1 cellular context compared by ENCODE assay signal in the genomic region with DNA sequence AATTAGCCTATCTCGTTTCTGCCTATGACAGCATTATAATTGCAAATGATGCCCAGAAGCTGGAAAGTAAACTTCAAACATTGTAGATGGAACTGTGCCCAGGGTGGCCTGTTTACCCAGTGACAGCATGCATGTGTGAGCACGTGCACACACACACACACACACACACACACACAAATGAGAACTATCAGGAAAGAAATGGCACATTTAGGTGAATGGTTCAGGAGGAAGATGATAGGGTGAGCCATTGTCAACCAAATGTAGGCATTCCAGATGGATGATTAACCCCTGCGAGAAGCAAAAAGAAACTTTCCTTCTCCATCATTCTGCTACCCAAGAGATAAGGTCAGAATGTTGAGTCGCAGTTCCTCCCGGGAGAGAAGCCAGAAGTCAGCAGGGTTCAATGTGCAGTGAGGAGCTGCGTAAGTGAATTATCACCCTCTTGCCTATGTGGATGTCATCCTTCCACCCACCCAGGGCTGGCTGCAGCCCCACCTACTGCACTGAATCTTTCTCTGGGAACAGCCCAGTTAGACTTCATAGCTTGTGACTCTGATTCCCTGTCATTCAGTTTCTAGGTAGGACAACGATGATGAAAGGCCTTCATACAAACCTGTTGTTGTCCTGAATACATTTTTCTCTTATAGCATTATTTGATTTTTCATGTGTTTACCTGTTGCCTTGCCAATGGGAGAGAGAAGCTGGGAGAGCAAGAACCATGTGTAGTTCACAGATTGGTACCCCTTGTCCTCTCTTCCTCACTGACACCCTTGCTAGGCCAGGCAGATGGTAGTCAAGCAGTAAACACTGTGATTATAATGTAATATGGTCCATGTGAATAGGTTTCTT.
TF ChIP-seq lines count a peak whose summit lies in the region.

No MANE protein-coding gene starts in this region.

TF ChIP-seq in HepG2, 621 proteins besides CTCF, POLR2A, EP300 and RAD21 (continued from another document and continues in another):
- TF ChIP-seq, protein P1, sequence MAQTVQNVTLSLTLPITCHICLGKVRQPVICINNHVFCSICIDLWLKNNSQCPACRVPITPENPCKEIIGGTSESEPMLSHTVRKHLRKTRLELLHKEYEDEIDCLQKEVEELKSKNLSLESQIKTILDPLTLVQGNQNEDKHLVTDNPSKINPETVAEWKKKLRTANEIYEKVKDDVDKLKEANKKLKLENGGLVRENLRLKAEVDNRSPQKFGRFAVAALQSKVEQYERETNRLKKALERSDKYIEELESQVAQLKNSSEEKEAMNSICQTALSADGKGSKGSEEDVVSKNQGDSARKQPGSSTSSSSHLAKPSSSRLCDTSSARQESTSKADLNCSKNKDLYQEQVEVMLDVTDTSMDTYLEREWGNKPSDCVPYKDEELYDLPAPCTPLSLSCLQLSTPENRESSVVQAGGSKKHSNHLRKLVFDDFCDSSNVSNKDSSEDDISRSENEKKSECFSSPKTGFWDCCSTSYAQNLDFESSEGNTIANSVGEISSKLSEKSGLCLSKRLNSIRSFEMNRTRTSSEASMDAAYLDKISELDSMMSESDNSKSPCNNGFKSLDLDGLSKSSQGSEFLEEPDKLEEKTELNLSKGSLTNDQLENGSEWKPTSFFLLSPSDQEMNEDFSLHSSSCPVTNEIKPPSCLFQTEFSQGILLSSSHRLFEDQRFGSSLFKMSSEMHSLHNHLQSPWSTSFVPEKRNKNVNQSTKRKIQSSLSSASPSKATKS (CRISPR knock-in tag; IDR thresholded peaks at IDR 0.05): no peak
- TF ChIP-seq ATF7 (IDR thresholded peaks at IDR 0.05) (peak; percentile 36; the same call in 1 of the 2 replicates), ATF7 (CRISPR knock-in tag; IDR thresholded peaks at IDR 0.05) (no peak), KDM4B (CRISPR knock-in tag; IDR thresholded peaks at IDR 0.05) (no peak), RORA (CRISPR knock-in tag; IDR thresholded peaks at IDR 0.05) (no peak), NR2F6 (IDR thresholded peaks at IDR 0.05) (peak; percentile 37; the same call in 1 of the 2 replicates), NR2F6 (CRISPR knock-in tag; IDR thresholded peaks at IDR 0.05) (peak; percentile 56), ZFP62 (CRISPR knock-in tag; IDR thresholded peaks at IDR 0.05) (no peak), CREM (IDR thresholded peaks at IDR 0.05) (0 out of 2 replicates have a peak, but pooled peaks have one; percentile 32), CREM (CRISPR knock-in tag; IDR thresholded peaks at IDR 0.05) (no peak), GABPB1 (CRISPR knock-in tag; IDR thresholded peaks at IDR 0.05) (no peak; the same call in 1 of the 2 replicates), FOXO4 (CRISPR knock-in tag; conservative IDR thresholded peaks at IDR 0.05) (no peak), FOXM1 (CRISPR knock-in tag; IDR thresholded peaks at IDR 0.05) (no peak), ZFP82 (CRISPR knock-in tag; IDR thresholded peaks at IDR 0.05; ENCODE audit: borderline replicate concordance) (peak; percentile 41; the same call in 1 of the 2 replicates), ISX (CRISPR knock-in tag; conservative IDR thresholded peaks at IDR 0.05) (no peak), NONO (IDR thresholded peaks at IDR 0.05) (no peak), NONO (CRISPR knock-in tag; conservative IDR thresholded peaks at IDR 0.05) (peak; percentile 68), ZBED4 (CRISPR knock-in tag; IDR thresholded peaks at IDR 0.05; ENCODE audit: borderline replicate concordance) (peak; percentile 51; the same call in 1 of the 2 replicates), ZSCAN21 (CRISPR knock-in tag; IDR thresholded peaks at IDR 0.05; ENCODE audit: borderline replicate concordance) (peak; percentile 48; the same call in 1 of the 2 replicates), CBX2 (IDR thresholded peaks at IDR 0.05; ENCODE audit: low read depth, low read length) (no peak), CBX2 (CRISPR knock-in tag; IDR thresholded peaks at IDR 0.05; ENCODE audit: low read depth) (no peak), PTBP1 (IDR thresholded peaks at IDR 0.05; ENCODE audit: low read depth, low read length, poor library complexity, severe bottlenecking) (no peak), ZNF672 (CRISPR knock-in tag; IDR thresholded peaks at IDR 0.05) (no peak), PLRG1 (conservative IDR thresholded peaks at IDR 0.05) (no peak), PHF20 (CRISPR knock-in tag; IDR thresholded peaks at IDR 0.05) (no peak), CBX5 (CRISPR knock-in tag; IDR thresholded peaks at IDR 0.05; ENCODE audit: borderline replicate concordance) (peak; percentile 69; the same call in 1 of the 2 replicates), EHMT2 (IDR thresholded peaks at IDR 0.05; ENCODE audit: borderline replicate concordance, low read depth, low read length) (no peak), PCBP1 (IDR thresholded peaks at IDR 0.05; ENCODE audit: borderline replicate concordance, low read depth, low read length) (no peak), XRCC5 (optimal IDR thresholded peaks at IDR 0.05; ENCODE audit: low read length) (peak; percentile 37), FOSL2 (CRISPR knock-in tag; IDR thresholded peaks at IDR 0.05) (peak; percentile 83)
- TF ChIP-seq, protein P2, sequence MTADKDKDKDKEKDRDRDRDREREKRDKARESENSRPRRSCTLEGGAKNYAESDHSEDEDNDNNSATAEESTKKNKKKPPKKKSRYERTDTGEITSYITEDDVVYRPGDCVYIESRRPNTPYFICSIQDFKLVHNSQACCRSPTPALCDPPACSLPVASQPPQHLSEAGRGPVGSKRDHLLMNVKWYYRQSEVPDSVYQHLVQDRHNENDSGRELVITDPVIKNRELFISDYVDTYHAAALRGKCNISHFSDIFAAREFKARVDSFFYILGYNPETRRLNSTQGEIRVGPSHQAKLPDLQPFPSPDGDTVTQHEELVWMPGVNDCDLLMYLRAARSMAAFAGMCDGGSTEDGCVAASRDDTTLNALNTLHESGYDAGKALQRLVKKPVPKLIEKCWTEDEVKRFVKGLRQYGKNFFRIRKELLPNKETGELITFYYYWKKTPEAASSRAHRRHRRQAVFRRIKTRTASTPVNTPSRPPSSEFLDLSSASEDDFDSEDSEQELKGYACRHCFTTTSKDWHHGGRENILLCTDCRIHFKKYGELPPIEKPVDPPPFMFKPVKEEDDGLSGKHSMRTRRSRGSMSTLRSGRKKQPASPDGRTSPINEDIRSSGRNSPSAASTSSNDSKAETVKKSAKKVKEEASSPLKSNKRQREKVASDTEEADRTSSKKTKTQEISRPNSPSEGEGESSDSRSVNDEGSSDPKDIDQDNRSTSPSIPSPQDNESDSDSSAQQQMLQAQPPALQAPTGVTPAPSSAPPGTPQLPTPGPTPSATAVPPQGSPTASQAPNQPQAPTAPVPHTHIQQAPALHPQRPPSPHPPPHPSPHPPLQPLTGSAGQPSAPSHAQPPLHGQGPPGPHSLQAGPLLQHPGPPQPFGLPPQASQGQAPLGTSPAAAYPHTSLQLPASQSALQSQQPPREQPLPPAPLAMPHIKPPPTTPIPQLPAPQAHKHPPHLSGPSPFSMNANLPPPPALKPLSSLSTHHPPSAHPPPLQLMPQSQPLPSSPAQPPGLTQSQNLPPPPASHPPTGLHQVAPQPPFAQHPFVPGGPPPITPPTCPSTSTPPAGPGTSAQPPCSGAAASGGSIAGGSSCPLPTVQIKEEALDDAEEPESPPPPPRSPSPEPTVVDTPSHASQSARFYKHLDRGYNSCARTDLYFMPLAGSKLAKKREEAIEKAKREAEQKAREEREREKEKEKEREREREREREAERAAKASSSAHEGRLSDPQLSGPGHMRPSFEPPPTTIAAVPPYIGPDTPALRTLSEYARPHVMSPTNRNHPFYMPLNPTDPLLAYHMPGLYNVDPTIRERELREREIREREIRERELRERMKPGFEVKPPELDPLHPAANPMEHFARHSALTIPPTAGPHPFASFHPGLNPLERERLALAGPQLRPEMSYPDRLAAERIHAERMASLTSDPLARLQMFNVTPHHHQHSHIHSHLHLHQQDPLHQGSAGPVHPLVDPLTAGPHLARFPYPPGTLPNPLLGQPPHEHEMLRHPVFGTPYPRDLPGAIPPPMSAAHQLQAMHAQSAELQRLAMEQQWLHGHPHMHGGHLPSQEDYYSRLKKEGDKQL (CRISPR knock-in tag; IDR thresholded peaks at IDR 0.05; ENCODE audit: low read depth): 0 out of 2 replicates have a peak, but pooled peaks have one; percentile 49
- TF ChIP-seq, protein P3, sequence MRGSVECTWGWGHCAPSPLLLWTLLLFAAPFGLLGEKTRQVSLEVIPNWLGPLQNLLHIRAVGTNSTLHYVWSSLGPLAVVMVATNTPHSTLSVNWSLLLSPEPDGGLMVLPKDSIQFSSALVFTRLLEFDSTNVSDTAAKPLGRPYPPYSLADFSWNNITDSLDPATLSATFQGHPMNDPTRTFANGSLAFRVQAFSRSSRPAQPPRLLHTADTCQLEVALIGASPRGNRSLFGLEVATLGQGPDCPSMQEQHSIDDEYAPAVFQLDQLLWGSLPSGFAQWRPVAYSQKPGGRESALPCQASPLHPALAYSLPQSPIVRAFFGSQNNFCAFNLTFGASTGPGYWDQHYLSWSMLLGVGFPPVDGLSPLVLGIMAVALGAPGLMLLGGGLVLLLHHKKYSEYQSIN (CRISPR knock-in tag; IDR thresholded peaks at IDR 0.05; ENCODE audit: borderline replicate concordance): no peak
- TF ChIP-seq, protein P4, sequence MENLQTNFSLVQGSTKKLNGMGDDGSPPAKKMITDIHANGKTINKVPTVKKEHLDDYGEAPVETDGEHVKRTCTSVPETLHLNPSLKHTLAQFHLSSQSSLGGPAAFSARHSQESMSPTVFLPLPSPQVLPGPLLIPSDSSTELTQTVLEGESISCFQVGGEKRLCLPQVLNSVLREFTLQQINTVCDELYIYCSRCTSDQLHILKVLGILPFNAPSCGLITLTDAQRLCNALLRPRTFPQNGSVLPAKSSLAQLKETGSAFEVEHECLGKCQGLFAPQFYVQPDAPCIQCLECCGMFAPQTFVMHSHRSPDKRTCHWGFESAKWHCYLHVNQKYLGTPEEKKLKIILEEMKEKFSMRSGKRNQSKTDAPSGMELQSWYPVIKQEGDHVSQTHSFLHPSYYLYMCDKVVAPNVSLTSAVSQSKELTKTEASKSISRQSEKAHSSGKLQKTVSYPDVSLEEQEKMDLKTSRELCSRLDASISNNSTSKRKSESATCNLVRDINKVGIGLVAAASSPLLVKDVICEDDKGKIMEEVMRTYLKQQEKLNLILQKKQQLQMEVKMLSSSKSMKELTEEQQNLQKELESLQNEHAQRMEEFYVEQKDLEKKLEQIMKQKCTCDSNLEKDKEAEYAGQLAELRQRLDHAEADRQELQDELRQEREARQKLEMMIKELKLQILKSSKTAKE (CRISPR knock-in tag; IDR thresholded peaks at IDR 0.05; ENCODE audit: borderline replicate concordance): peak; percentile 39; the same call in 1 of the 2 replicates
- TF ChIP-seq, protein P5, sequence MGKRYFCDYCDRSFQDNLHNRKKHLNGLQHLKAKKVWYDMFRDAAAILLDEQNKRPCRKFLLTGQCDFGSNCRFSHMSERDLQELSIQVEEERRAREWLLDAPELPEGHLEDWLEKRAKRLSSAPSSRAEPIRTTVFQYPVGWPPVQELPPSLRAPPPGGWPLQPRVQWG (CRISPR knock-in tag; IDR thresholded peaks at IDR 0.05; ENCODE audit: borderline replicate concordance, low read depth): no peak
- TF ChIP-seq, protein P6, sequence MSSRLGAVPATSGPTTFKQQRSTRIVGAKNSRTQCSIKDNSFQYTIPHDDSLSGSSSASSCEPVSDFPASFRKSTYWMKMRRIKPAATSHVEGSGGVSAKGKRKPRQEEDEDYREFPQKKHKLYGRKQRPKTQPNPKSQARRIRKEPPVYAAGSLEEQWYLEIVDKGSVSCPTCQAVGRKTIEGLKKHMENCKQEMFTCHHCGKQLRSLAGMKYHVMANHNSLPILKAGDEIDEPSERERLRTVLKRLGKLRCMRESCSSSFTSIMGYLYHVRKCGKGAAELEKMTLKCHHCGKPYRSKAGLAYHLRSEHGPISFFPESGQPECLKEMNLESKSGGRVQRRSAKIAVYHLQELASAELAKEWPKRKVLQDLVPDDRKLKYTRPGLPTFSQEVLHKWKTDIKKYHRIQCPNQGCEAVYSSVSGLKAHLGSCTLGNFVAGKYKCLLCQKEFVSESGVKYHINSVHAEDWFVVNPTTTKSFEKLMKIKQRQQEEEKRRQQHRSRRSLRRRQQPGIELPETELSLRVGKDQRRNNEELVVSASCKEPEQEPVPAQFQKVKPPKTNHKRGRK (CRISPR knock-in tag; IDR thresholded peaks at IDR 0.05): no peak
- TF ChIP-seq, protein P7, sequence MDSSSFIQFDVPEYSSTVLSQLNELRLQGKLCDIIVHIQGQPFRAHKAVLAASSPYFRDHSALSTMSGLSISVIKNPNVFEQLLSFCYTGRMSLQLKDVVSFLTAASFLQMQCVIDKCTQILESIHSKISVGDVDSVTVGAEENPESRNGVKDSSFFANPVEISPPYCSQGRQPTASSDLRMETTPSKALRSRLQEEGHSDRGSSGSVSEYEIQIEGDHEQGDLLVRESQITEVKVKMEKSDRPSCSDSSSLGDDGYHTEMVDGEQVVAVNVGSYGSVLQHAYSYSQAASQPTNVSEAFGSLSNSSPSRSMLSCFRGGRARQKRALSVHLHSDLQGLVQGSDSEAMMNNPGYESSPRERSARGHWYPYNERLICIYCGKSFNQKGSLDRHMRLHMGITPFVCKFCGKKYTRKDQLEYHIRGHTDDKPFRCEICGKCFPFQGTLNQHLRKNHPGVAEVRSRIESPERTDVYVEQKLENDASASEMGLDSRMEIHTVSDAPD (CRISPR knock-in tag; IDR thresholded peaks at IDR 0.05): no peak; the same call in 1 of the 2 replicates
